Comparison of ENCODE assay signal across 14 cellular contexts in genomic region chr19:1944088-1944915, GRCh38. TPM values are rescaled to one million over a fixed set of nuclear protein-coding genes. Genes with fewer than 3 reads are reported as not detected.
DNase-seq lines count a peak whose midpoint lies in the region; ATAC-seq and TF ChIP-seq lines count a peak whose summit lies in the region.
"Had no signal": no experiment of that assay in that cellular context is flagged by ENCODE, and none has a peak within 500 bp of the region (broad histone marks: within the 10 kb centered on the region; RNA-seq: fewer than 3 reads in every experiment).

No MANE protein-coding gene starts in this region.

- no peaks in the 10 kb centered on the region for H3K27me3 Mint-ChIP-seq in activated T-cell treated with anti-CD3 and anti-CD28 coated beads, Interleukin-2, amount 50 U/mL, for 4 hours (ENCODE audit: low read depth)
- no peaks in the 10 kb centered on the region for H3K27me3 Mint-ChIP-seq in T-cell
- H3K27me3 Mint-ChIP-seq in stimulated activated naive B cell treated with anti-CD40 and anti-IgM and Interleukin-4, amounts not matched to agents 10 μg/mL and 1 μg/mL and 100 μg/mL, for 72 hours, result no peaks in the 10 kb centered on the region

- TF ChIP-seq CTCF in epithelial cell of esophagus (IDR thresholded peaks at IDR 0.05; ENCODE audit: insufficient read depth, low read depth, low read length, missing control alignments), result no peak

- CTCF ChIA-PET in T-cell (lab: Charles Lee), result no interaction called here

- H3K9me3 Mint-ChIP-seq in activated T-cell treated with anti-CD3 and anti-CD28 coated beads, Interleukin-2, amount 50 U/mL, for 4 hours, result no peaks in the 10 kb centered on the region
- no peaks in the 10 kb centered on the region for H3K9me3 Mint-ChIP-seq in T-cell
- no peaks in the 10 kb centered on the region for H3K9me3 Mint-ChIP-seq in stimulated activated naive B cell treated with anti-CD40 and anti-IgM and Interleukin-4, amounts not matched to agents 10 μg/mL and 1 μg/mL and 100 μg/mL, for 72 hours

- DNase-seq in activated T-cell treated with anti-CD3 and anti-CD28 coated beads, Interleukin-2, amount 50 U/mL, for 4 hours, result no peak
- no peak for DNase-seq in activated T-cell treated with anti-CD3 and anti-CD28 coated beads, Interleukin-2, amount 50 U/mL, for 1 hour
- DNase-seq in T-cell, result no peak
- DNase-seq in epithelial cell of esophagus (ENCODE audit: low read depth), result peak; percentile 25
- no peak for DNase-seq in stimulated activated naive B cell treated with anti-CD40 and anti-IgM and Interleukin-4, amounts not matched to agents 10 μg/mL and 1 μg/mL and 100 μg/mL, for 72 hours
- DNase-seq in stimulated activated CD4-positive, alpha-beta T cell treated with anti-CD3 and anti-CD28 coated beads, Interleukin-4, amount 100 ng/mL, for 1 hour, result no peak
- DNase-seq in HK-2 (ENCODE audit: unreplicated experiment), result no peak
- DNase-seq: GF-D8; KG1; NCI-H2107; stimulated activated CD4-positive, alpha-beta T cell treated with anti-CD3 and anti-CD28 coated beads, Interleukin-2, amount 100 ng/mL, for 48 hours had no signal

- H3K36me3 Mint-ChIP-seq in activated T-cell treated with anti-CD3 and anti-CD28 coated beads, Interleukin-2, amount 50 U/mL, for 4 hours (ENCODE audit: insufficient read depth), result no peaks in the 10 kb centered on the region
- peaks cover 2% of the 10 kb centered on the region for H3K36me3 Mint-ChIP-seq in T-cell
- peaks cover 5 to 24% of the 10 kb centered on the region in 2 donors for H3K36me3 Mint-ChIP-seq in stimulated activated naive B cell treated with anti-CD40 and anti-IgM and Interleukin-4, amounts not matched to agents 10 μg/mL and 1 μg/mL and 100 μg/mL, for 72 hours

- H3K4me3 ChIP-seq in epithelial cell of esophagus (ENCODE audit: low read length), result no peak overlapping the region
- H3K4me3 ChIP-seq: prostate gland had no signal

- H3K4me3 Mint-ChIP-seq in activated T-cell treated with anti-CD3 and anti-CD28 coated beads, Interleukin-2, amount 50 U/mL, for 4 hours, result peak overlapping the region; percentile 90
- peak overlapping the region in 2 of 3 donors; percentile 51 to 87 for H3K4me3 Mint-ChIP-seq in T-cell
- H3K4me3 Mint-ChIP-seq in stimulated activated naive B cell treated with anti-CD40 and anti-IgM and Interleukin-4, amounts not matched to agents 10 μg/mL and 1 μg/mL and 100 μg/mL, for 72 hours, result peak overlapping the region; percentile 46 to 68

- H3K4me1 Mint-ChIP-seq in activated T-cell treated with anti-CD3 and anti-CD28 coated beads, Interleukin-2, amount 50 U/mL, for 4 hours (ENCODE audit: low read depth), result peaks cover 42% of the 10 kb centered on the region
- H3K4me1 Mint-ChIP-seq in T-cell, result peaks cover 37 to 52% (median 44%) of the 10 kb centered on the region in 3 donors
- peaks cover 33 to 56% of the 10 kb centered on the region in 2 donors for H3K4me1 Mint-ChIP-seq in stimulated activated naive B cell treated with anti-CD40 and anti-IgM and Interleukin-4, amounts not matched to agents 10 μg/mL and 1 μg/mL and 100 μg/mL, for 72 hours

- H3K27ac Mint-ChIP-seq in T-cell, result peak overlapping the region; percentile 58 to 81
- H3K27ac Mint-ChIP-seq in stimulated activated naive B cell treated with anti-CD40 and anti-IgM and Interleukin-4, amounts not matched to agents 10 μg/mL and 1 μg/mL and 100 μg/mL, for 72 hours, result no peak overlapping the region

- POLR2A ChIA-PET in T-cell (lab: Charles Lee), result interaction anchor here in 1 of 2 donors (0.6 kb wide), 1 partner anchor 87 kb away, joined by 3 read pairs; no protein-coding TSS in a partner anchor

- no peak for ATAC-seq in activated T-cell treated with anti-CD3 and anti-CD28 coated beads, Interleukin-2, amount 50 U/mL, for 4 hours
- no peak for ATAC-seq in T-cell (replicated peaks in 1 of 4)
- ATAC-seq in stimulated activated naive B cell treated with anti-CD40 and anti-IgM and Interleukin-4, amounts not matched to agents 10 μg/mL and 1 μg/mL and 100 μg/mL, for 72 hours (replicated peaks), result no peak
- ATAC-seq in HG03571 (IDR thresholded peaks at IDR 0.05; ENCODE audit: unreplicated experiment), result no peak
- ATAC-seq: left colon had no signal

RNA-seq across cellular contexts. Expression of gene CSNK1G2, which starts 3.3 kb away (rescaled TPM):
- 10 to 100 TPM; 52.7 to 60.6 (median 59.0) TPM for total RNA-seq in activated T-cell treated with anti-CD3 and anti-CD28 coated beads, Interleukin-2, amount 50 U/mL, for 4 hours
- 100 to 1,000 TPM; 104 to 181 (median 161) TPM for total RNA-seq in T-cell

RNA-seq across cellular contexts. Expression of gene ADAT3, which starts 39.1 kb away (rescaled TPM):
- total RNA-seq in activated T-cell treated with anti-CD3 and anti-CD28 coated beads, Interleukin-2, amount 50 U/mL, for 4 hours, result 1 to 10 TPM; 7.3 to 7.8 (median 7.7) TPM
- total RNA-seq in T-cell, result 10 to 100 TPM in 1 of 5 donors, 1 to 10 TPM in 4; 6.0 to 16.1 (median 7.7) TPM

RNA-seq across cellular contexts. Expression of gene SCAMP4, which starts 39.1 kb away (rescaled TPM):
- total RNA-seq in activated T-cell treated with anti-CD3 and anti-CD28 coated beads, Interleukin-2, amount 50 U/mL, for 4 hours, result 10 to 100 TPM; 37.2 to 40.3 (median 39.4) TPM
- 10 to 100 TPM; 24.8 to 49.2 (median 27.5) TPM for total RNA-seq in T-cell

RNA-seq across cellular contexts. Expression of gene ABHD17A, which starts 59.0 kb away (rescaled TPM):
- 100 to 1,000 TPM; 109 to 135 (median 117) TPM for total RNA-seq in activated T-cell treated with anti-CD3 and anti-CD28 coated beads, Interleukin-2, amount 50 U/mL, for 4 hours
- 100 to 1,000 TPM; 136 to 185 (median 151) TPM for total RNA-seq in T-cell
